Comparison of ENCODE assay signal across 35 cellular contexts in genomic region chr10:86596266-86596665, GRCh38. TPM values are rescaled to one million over a fixed set of nuclear protein-coding genes. Genes with fewer than 3 reads are reported as not detected.
A peak's percentile ranks its signal among the peaks of the same experiment; 100 is the strongest.
DNase-seq lines count a peak whose midpoint lies in the region; ATAC-seq and TF ChIP-seq lines count a peak whose summit lies in the region.
"Had no signal": no experiment of that assay in that cellular context is flagged by ENCODE, and none has a peak within 500 bp of the region (broad histone marks: within the 10 kb centered on the region; RNA-seq: fewer than 3 reads in every experiment).

No MANE protein-coding gene starts in this region.

- H2BK20ac ChIP-seq in H9 (ENCODE audit: low read depth, low read length, poor library complexity, severe bottlenecking) = no peak overlapping the region

- H3K4me3 ChIP-seq in AG10803 (ENCODE audit: low read length) (no peak overlapping the region), cardiac fibroblast (replicated peaks in 1 of 2; ENCODE audit: low read depth in 2 of 2, low read length in 2 of 2) (no peak overlapping the region), mucosa of descending colon (no peak overlapping the region)
- H3K4me3 ChIP-seq: A549, breast epithelium, hepatocyte, lung, ovary, SJCRH30, suprapubic skin had no signal

- H3K27ac ChIP-seq in H9 (ENCODE audit: insufficient read length, low read depth, low read length) = no peak overlapping the region
- H3K27ac ChIP-seq: A549, breast epithelium, hepatocyte, ovary, SJCRH30, suprapubic skin had no signal

- DNase-seq in AG10803 (ENCODE audit: low read depth) = peak; percentile 50
- no peak for DNase-seq in H9
- DNase-seq in cardiac fibroblast (ENCODE audit: low read depth in 2 of 2) = peak; percentile 31 to 35
- no peak for DNase-seq in neural crest cell (ENCODE audit: low read depth, low spot score)
- DNase-seq in activated CD8-positive, alpha-beta T cell treated with anti-CD3 and anti-CD28 coated beads, Interleukin-2, amount 10 ng/mL, durations not matched to agents 7 days and 5 days = no peak
- DNase-seq in stimulated activated effector memory CD8-positive, alpha-beta T cell treated with anti-CD3 and anti-CD28 coated beads, Interleukin-12 subunit alpha, Interleukin-12 subunit beta, amount 100 ng/mL, for 72 hours (ENCODE audit: low spot score in 2 of 2) = no peak
- DNase-seq in mucosa of descending colon = no peak
- DNase-seq: activated CD4-positive, alpha-beta T cell treated with anti-CD3 and anti-CD28 coated beads for 36 hours; activated T-cell treated with anti-CD3 and anti-CD28 coated beads for 4 hours; BE2C; CD8-positive, alpha-beta memory T cell; cortex of kidney; DMS 273 treated with DMSO at 0.1 percent for 48 hours; endodermal cell; HCEC 1CT; NCI-H1105; NCI-H187; nephron progenitor cell; ovary; SJCRH30; small intestine; stimulated activated naive CD4-positive, alpha-beta T cell treated with Interleukin-2 at 50 U/mL for 16 hours; SW 1271 had no signal

- H3K23ac ChIP-seq in H9 (ENCODE audit: insufficient read length, low read depth, low read length) = no peak overlapping the region

- H3K27ac Mint-ChIP-seq in H9 (no peak overlapping the region), neural crest cell (ENCODE audit: unreplicated experiment) (peak overlapping the region; percentile 75)
- H3K27ac Mint-ChIP-seq in activated CD8-positive, alpha-beta T cell treated with anti-CD3 and anti-CD28 coated beads, Interleukin-2, amount 10 ng/mL, durations not matched to agents 7 days and 5 days = no peak overlapping the region
- no peak overlapping the region for H3K27ac Mint-ChIP-seq in stimulated activated effector memory CD8-positive, alpha-beta T cell treated with anti-CD3 and anti-CD28 coated beads, Interleukin-12 subunit alpha, Interleukin-12 subunit beta, amount 100 ng/mL, for 72 hours
- H3K27ac Mint-ChIP-seq: activated CD4-positive, alpha-beta T cell treated with anti-CD3 and anti-CD28 coated beads for 36 hours; activated naive CD4-positive, alpha-beta T cell treated with anti-CD3 and anti-CD28 coated beads, Interleukin-2, amount 50 U/mL, for 24 hours; activated T-helper 2 cell treated with anti-CD3 and anti-CD28 coated beads, Interferon-gamma antibody, Interleukin-2, Interleukin-4, amounts not matched to agents 10 μg/mL and 5 μg/mL and 100 μg/mL, durations not matched to agents 14 hours and 24 hours and 36 hours; CD8-positive, alpha-beta memory T cell; endodermal cell; IgD-negative memory B cell; nephron progenitor cell had no signal

- POLR2A ChIA-PET in activated CD8-positive, alpha-beta T cell treated with anti-CD3 and anti-CD28 coated beads, Interleukin-2, amount 10 ng/mL, durations not matched to agents 7 days and 5 days (lab: Charles Lee) = no interaction called here

- H3K4ac ChIP-seq in H9 (ENCODE audit: low read depth, low read length) = no peak overlapping the region

- H3K27me3 ChIP-seq in H9 (ENCODE audit: insufficient read depth, low read length) = no peaks in the 10 kb centered on the region
- H3K27me3 ChIP-seq: BE2C, breast epithelium, hepatocyte, ovary, SJCRH30, suprapubic skin had no signal

- no peak for ATAC-seq in activated CD8-positive, alpha-beta T cell treated with anti-CD3 and anti-CD28 coated beads, Interleukin-2, amount 10 ng/mL, durations not matched to agents 7 days and 5 days
- ATAC-seq in GM18520 (IDR thresholded peaks at IDR 0.05; ENCODE audit: unreplicated experiment) (no peak), mucosa of descending colon (no peak)
- no peak for ATAC-seq in stimulated activated effector memory CD8-positive, alpha-beta T cell treated with anti-CD3 and anti-CD28 coated beads, Interleukin-12 subunit alpha, Interleukin-12 subunit beta, amount 100 ng/mL, for 72 hours
- ATAC-seq: A549; activated CD4-positive, alpha-beta T cell treated with anti-CD3 and anti-CD28 coated beads for 36 hours had no signal

- H3K4me1 Mint-ChIP-seq in H9 (peaks cover 12 to 15% of the 10 kb centered on the region in 2 experiments), neural crest cell (peaks cover 4% of the 10 kb centered on the region)
- H3K4me1 Mint-ChIP-seq in activated CD8-positive, alpha-beta T cell treated with anti-CD3 and anti-CD28 coated beads, Interleukin-2, amount 10 ng/mL, durations not matched to agents 7 days and 5 days (ENCODE audit: low read depth) = no peaks in the 10 kb centered on the region
- no peaks in the 10 kb centered on the region for H3K4me1 Mint-ChIP-seq in stimulated activated effector memory CD8-positive, alpha-beta T cell treated with anti-CD3 and anti-CD28 coated beads, Interleukin-12 subunit alpha, Interleukin-12 subunit beta, amount 100 ng/mL, for 72 hours
- H3K4me1 Mint-ChIP-seq: activated CD4-positive, alpha-beta T cell treated with anti-CD3 and anti-CD28 coated beads for 36 hours; CD8-positive, alpha-beta memory T cell; IgD-negative memory B cell had no signal

- peak overlapping the region; percentile 16 for H3K56ac ChIP-seq in H9 (ENCODE audit: insufficient read length, low read depth, low read length)

- H2AFZ ChIP-seq in H9 (ENCODE audit: low read length) = no peak overlapping the region
- H2AFZ ChIP-seq: hepatocyte had no signal

- H3K9ac ChIP-seq in H9 (ENCODE audit: extremely low read depth, insufficient read length, low read length) = no peak overlapping the region

- peaks cover 3% of the 10 kb centered on the region for H3K27me3 Mint-ChIP-seq in H9 (ENCODE audit: low read depth)
- no peaks in the 10 kb centered on the region for H3K27me3 Mint-ChIP-seq in neural crest cell (ENCODE audit: low read depth)
- no peaks in the 10 kb centered on the region for H3K27me3 Mint-ChIP-seq in activated CD8-positive, alpha-beta T cell treated with anti-CD3 and anti-CD28 coated beads, Interleukin-2, amount 10 ng/mL, durations not matched to agents 7 days and 5 days (ENCODE audit: low read depth)
- H3K27me3 Mint-ChIP-seq: activated CD4-positive, alpha-beta T cell treated with anti-CD3 and anti-CD28 coated beads for 36 hours; activated naive CD4-positive, alpha-beta T cell treated with anti-CD3 and anti-CD28 coated beads, Interleukin-2, amount 50 U/mL, for 24 hours; IgD-negative memory B cell had no signal

- H3K79me2 ChIP-seq in H9 (ENCODE audit: insufficient read depth, low read length) = no peaks in the 10 kb centered on the region
- H3K79me2 ChIP-seq: hepatocyte had no signal

- intact Hi-C loops in mucosa of descending colon (cut with DNase I, micrococcal nuclease) = no loop called here

- CTCF ChIA-PET in activated CD8-positive, alpha-beta T cell treated with anti-CD3 and anti-CD28 coated beads, Interleukin-2, amount 10 ng/mL, durations not matched to agents 7 days and 5 days (lab: Charles Lee) = interaction anchor here (0.8 kb wide), 1 partner anchor 196 kb away, joined by 3 read pairs; no protein-coding TSS in a partner anchor

- H4K8ac ChIP-seq in H9 (replicated peaks; ENCODE audit: insufficient read length, low read depth, low read length) = no peak overlapping the region

- no peaks in the 10 kb centered on the region for H3K79me1 ChIP-seq in H9 (ENCODE audit: insufficient read depth, low read depth, low read length, poor library complexity, severe bottlenecking)

- no peaks in the 10 kb centered on the region for H3K23me2 ChIP-seq in H9 (ENCODE audit: insufficient read length, low read depth, low read length, poor library complexity, severe bottlenecking)

- no peak overlapping the region for H2BK120ac ChIP-seq in H9 (ENCODE audit: low read depth, low read length, poor library complexity, severe bottlenecking)

- H2BK15ac ChIP-seq in H9 (ENCODE audit: low read depth, low read length) = no peak overlapping the region

- H3T11ph ChIP-seq in H9 (ENCODE audit: low read length) = no peak overlapping the region

- TF ChIP-seq CTCF in AG10803 (conservative IDR thresholded peaks at IDR 0.05; ENCODE audit: low read length) = no peak
- TF ChIP-seq CTCF in H9 (conservative IDR thresholded peaks at IDR 0.05) = no peak
- TF ChIP-seq CTCF in cardiac fibroblast (IDR thresholded peaks at IDR 0.05; ENCODE audit: low read depth, low read length) = no peak
- TF ChIP-seq CTCF in neural crest cell (conservative IDR thresholded peaks at IDR 0.05) = no peak
- no peak for TF ChIP-seq CTCF in mucosa of descending colon (IDR thresholded peaks at IDR 0.05)

- WGBS in H9 (ENCODE audit: extremely low coverage, insufficient read length, low lambda C conversion rate) = no CpG with 5 or more reads among the region's 3 CpGs

- no peak overlapping the region for H3K4me2 ChIP-seq in H9 (ENCODE audit: insufficient read depth, insufficient read length, low read length)
- H3K4me2 ChIP-seq: A549, hepatocyte had no signal

- H3K36me3 ChIP-seq in mucosa of descending colon (ENCODE audit: low read depth) = no peaks in the 10 kb centered on the region
- H3K36me3 ChIP-seq: BE2C, breast epithelium, ovary, SJCRH30, suprapubic skin had no signal

- no peaks in the 10 kb centered on the region for H4K20me1 ChIP-seq in H9 (ENCODE audit: control insufficient read depth, insufficient read depth, insufficient read length)

- no peak overlapping the region for H2BK5ac ChIP-seq in H9 (ENCODE audit: insufficient read length, low read length)

- no peaks in the 10 kb centered on the region; a peak in 1 of 7 replicates for H3K36me3 Mint-ChIP-seq in H9 (ENCODE audit: insufficient read depth in 1 of 3, low read depth in 3 of 3)
- no peaks in the 10 kb centered on the region for H3K36me3 Mint-ChIP-seq in neural crest cell (ENCODE audit: low read depth)
- H3K36me3 Mint-ChIP-seq in activated CD8-positive, alpha-beta T cell treated with anti-CD3 and anti-CD28 coated beads, Interleukin-2, amount 10 ng/mL, durations not matched to agents 7 days and 5 days (ENCODE audit: low read depth) = no peaks in the 10 kb centered on the region
- no peaks in the 10 kb centered on the region for H3K36me3 Mint-ChIP-seq in stimulated activated effector memory CD8-positive, alpha-beta T cell treated with anti-CD3 and anti-CD28 coated beads, Interleukin-12 subunit alpha, Interleukin-12 subunit beta, amount 100 ng/mL, for 72 hours
- H3K36me3 Mint-ChIP-seq: activated naive CD4-positive, alpha-beta T cell treated with anti-CD3 and anti-CD28 coated beads, Interleukin-2, amount 50 U/mL, for 24 hours; CD8-positive, alpha-beta memory T cell; IgD-negative memory B cell had no signal

- H3K4me3 Mint-ChIP-seq in H9 = no peak overlapping the region
- no peak overlapping the region for H3K4me3 Mint-ChIP-seq in neural crest cell
- no peak overlapping the region for H3K4me3 Mint-ChIP-seq in activated CD8-positive, alpha-beta T cell treated with anti-CD3 and anti-CD28 coated beads, Interleukin-2, amount 10 ng/mL, durations not matched to agents 7 days and 5 days
- no peak overlapping the region for H3K4me3 Mint-ChIP-seq in stimulated activated effector memory CD8-positive, alpha-beta T cell treated with anti-CD3 and anti-CD28 coated beads, Interleukin-12 subunit alpha, Interleukin-12 subunit beta, amount 100 ng/mL, for 72 hours
- H3K4me3 Mint-ChIP-seq: activated CD4-positive, alpha-beta T cell treated with anti-CD3 and anti-CD28 coated beads for 36 hours; activated naive CD4-positive, alpha-beta T cell treated with anti-CD3 and anti-CD28 coated beads, Interleukin-2, amount 50 U/mL, for 24 hours; CD8-positive, alpha-beta memory T cell; endodermal cell; IgD-negative memory B cell; nephron progenitor cell had no signal

- no peak overlapping the region for H4K5ac ChIP-seq in H9 (ENCODE audit: insufficient read length, low read depth, low read length)

- no peak overlapping the region; the same call in 1 of the 2 replicates for H3K14ac ChIP-seq in H9 (ENCODE audit: insufficient read depth, low read length)

- H2BK12ac ChIP-seq in H9 (ENCODE audit: insufficient read length, low read depth, low read length) = no peak overlapping the region

- no peaks in the 10 kb centered on the region for H3K9me3 ChIP-seq in H9 (ENCODE audit: control insufficient read depth, low read depth, low read length)
- no peaks in the 10 kb centered on the region for H3K9me3 ChIP-seq in mucosa of descending colon
- H3K9me3 ChIP-seq: A549, BE2C, breast epithelium, ovary, SJCRH30, suprapubic skin had no signal

- H3K18ac ChIP-seq in H9 (ENCODE audit: insufficient read length, low read depth, low read length) = no peak overlapping the region

- no peak overlapping the region for H2AK5ac ChIP-seq in H9 (ENCODE audit: insufficient read length, low read length)

- H3K9me3 Mint-ChIP-seq in H9 (no peaks in the 10 kb centered on the region; a peak in 1 of 5 replicates), neural crest cell (no peaks in the 10 kb centered on the region)
- H3K9me3 Mint-ChIP-seq in activated CD8-positive, alpha-beta T cell treated with anti-CD3 and anti-CD28 coated beads, Interleukin-2, amount 10 ng/mL, durations not matched to agents 7 days and 5 days (ENCODE audit: insufficient read depth) = no peaks in the 10 kb centered on the region
- H3K9me3 Mint-ChIP-seq in stimulated activated effector memory CD8-positive, alpha-beta T cell treated with anti-CD3 and anti-CD28 coated beads, Interleukin-12 subunit alpha, Interleukin-12 subunit beta, amount 100 ng/mL, for 72 hours = no peaks in the 10 kb centered on the region
- H3K9me3 Mint-ChIP-seq: activated naive CD4-positive, alpha-beta T cell treated with anti-CD3 and anti-CD28 coated beads, Interleukin-2, amount 50 U/mL, for 24 hours; activated T-helper 2 cell treated with anti-CD3 and anti-CD28 coated beads, Interferon-gamma antibody, Interleukin-2, Interleukin-4, amounts not matched to agents 10 μg/mL and 5 μg/mL and 100 μg/mL, durations not matched to agents 14 hours and 24 hours and 36 hours; CD8-positive, alpha-beta memory T cell; endodermal cell; IgD-negative memory B cell; nephron progenitor cell had no signal

- H4K91ac ChIP-seq in H9 (ENCODE audit: insufficient read length, low read depth, low read length) = no peak overlapping the region

- H3K4me1 ChIP-seq in H9 (ENCODE audit: insufficient read depth, low read length) (peaks cover 7% of the 10 kb centered on the region; the same call in 1 of the 2 replicates), mucosa of descending colon (ENCODE audit: low read depth) (peaks cover 7% of the 10 kb centered on the region)
- H3K4me1 ChIP-seq: BE2C, breast epithelium had no signal

RNA-seq across cellular contexts. Expression of gene OPN4, which starts 58.1 kb away (rescaled TPM):
- total RNA-seq in H9 (2021) (not detected in 2 replicates), neural crest cell (not detected in 2 replicates), mucosa of descending colon (under 1 TPM in 1 of 3 donors, not detected in 2; 0.20 TPM)
- total RNA-seq in activated CD8-positive, alpha-beta T cell treated with anti-CD3 and anti-CD28 coated beads, Interleukin-2, amount 10 ng/mL, durations not matched to agents 7 days and 5 days = not detected
- total RNA-seq: activated CD4-positive, alpha-beta T cell treated with anti-CD3 and anti-CD28 coated beads for 36 hours; activated T-helper 2 cell treated with anti-CD3 and anti-CD28 coated beads, Interferon-gamma antibody, Interleukin-2, Interleukin-4, amounts not matched to agents 10 μg/mL and 5 μg/mL and 100 μg/mL, durations not matched to agents 14 hours and 24 hours and 36 hours; breast epithelium; CD8-positive, alpha-beta memory T cell; endodermal cell; hepatocyte; mononuclear cell; NCI-H460; ovary; renal cortical epithelial cell; SJCRH30 had no signal

Comparison
In these comparisons a context has a peak if more than half of its experiments do, and no peak if none do; other contexts are left out.
1. DNase-seq: peak in AG10803 (single experiment) and cardiac fibroblast (2 of 2); none in H9 (single experiment), neural crest cell (single experiment), activated CD8-positive, alpha-beta T cell treated with anti-CD3 and anti-CD28 coated beads, Interleukin-2, amount 10 ng/mL, durations not matched to agents 7 days and 5 days (single experiment), stimulated activated effector memory CD8-positive, alpha-beta T cell treated with anti-CD3 and anti-CD28 coated beads, Interleukin-12 subunit alpha, Interleukin-12 subunit beta, amount 100 ng/mL, for 72 hours (0 of 2) and mucosa of descending colon (0 of 3).